12 cellular contexts compared by ENCODE assay signal in genomic region chr10:19107406-19107805, GRCh38. TPM values are rescaled to one million over a fixed set of nuclear protein-coding genes. Genes with fewer than 3 reads are reported as not detected.
"Had no signal": no experiment of that assay in that cellular context is flagged by ENCODE, and none has a peak within 500 bp of the region (broad histone marks: within the 10 kb centered on the region; RNA-seq: fewer than 3 reads in every experiment).

No MANE protein-coding gene starts in this region.

- H3K27ac ChIP-seq: GM23248 had no signal

- H3K4me2 ChIP-seq: GM23338 had no signal

- H3K4me3 ChIP-seq: GM23248, GM23338, HAP-1 had no signal

- H3K9ac ChIP-seq: GM23248 had no signal

- ATAC-seq: GM23338, HCT116 had no signal

- H2AFZ ChIP-seq: GM23248, GM23338 had no signal

- H3K4me1 ChIP-seq: HAP-1 had no signal

- H3K9me3 ChIP-seq: HAP-1 had no signal

- FAIRE-seq: H1, H54 had no signal

- DNase-seq: GM23248, GOT3, H7, H9, HCEC 1CT, HFFc6 had no signal

- H3K36me3 ChIP-seq: HAP-1 had no signal

RNA-seq across cellular contexts. Expression of gene MALRD1, which starts 58.8 kb away (rescaled TPM):
- total RNA-seq: GM23248, H4, HFFc6 had no signal
